18 cellular contexts compared by ENCODE assay signal in genomic region chr9:76868897-76869296, GRCh38. TPM values are rescaled to one million over a fixed set of nuclear protein-coding genes. Genes with fewer than 3 reads are reported as not detected.
A peak's percentile ranks its signal among the peaks of the same experiment; 100 is the strongest.
DNase-seq lines count a peak whose midpoint lies in the region; ATAC-seq and TF ChIP-seq lines count a peak whose summit lies in the region.
"Had no signal": no experiment of that assay in that cellular context is flagged by ENCODE, and none has a peak within 500 bp of the region (broad histone marks: within the 10 kb centered on the region; RNA-seq: fewer than 3 reads in every experiment).

No MANE protein-coding gene starts in this region.

- no peaks in the 10 kb centered on the region for H3K9me3 ChIP-seq in CD8-positive, alpha-beta T cell (ENCODE audit: low read length)
- H3K9me3 ChIP-seq: left lung had no signal

- no peaks in the 10 kb centered on the region for H3K9me3 Mint-ChIP-seq in nephron
- no peaks in the 10 kb centered on the region for H3K9me3 Mint-ChIP-seq in CD8-positive, alpha-beta T cell
- no peaks in the 10 kb centered on the region for H3K9me3 Mint-ChIP-seq in effector memory CD8-positive, alpha-beta T cell
- H3K9me3 Mint-ChIP-seq: activated B cell treated with CpG ODN at 0.5 μM for 24 hours, endodermal cell had no signal

- in situ Hi-C loops in ACHN (cut with HindIII; ENCODE audit: low pct_ligation_motif_present, low pct_unique_long_range_greater_than_20kb, low sequenced_read_pairs) (no loop called here), astrocyte of the spinal cord (cut with HindIII; ENCODE audit: low sequenced_read_pairs) (no loop called here)

- no peaks in the 10 kb centered on the region for H3K4me1 ChIP-seq in CD8-positive, alpha-beta T cell (ENCODE audit: insufficient read depth, low read length)
- H3K4me1 ChIP-seq: left lung had no signal

- no peaks in the 10 kb centered on the region for H3K36me3 ChIP-seq in CD8-positive, alpha-beta T cell (ENCODE audit: insufficient read depth, low read length)
- H3K36me3 ChIP-seq: left lung had no signal

- CTCF ChIA-PET in CD8-positive, alpha-beta T cell (lab: Charles Lee): no interaction called here

- H3K27me3 Mint-ChIP-seq in nephron (ENCODE audit: low read depth): peaks cover 38% of the 10 kb centered on the region
- peaks cover 19% of the 10 kb centered on the region for H3K27me3 Mint-ChIP-seq in CD8-positive, alpha-beta T cell (ENCODE audit: low read depth)
- H3K27me3 Mint-ChIP-seq in effector memory CD8-positive, alpha-beta T cell: peaks cover 21 to 25% of the 10 kb centered on the region in 2 donors

- no peaks in the 10 kb centered on the region for H3K36me3 Mint-ChIP-seq in nephron (ENCODE audit: low read depth)
- H3K36me3 Mint-ChIP-seq in CD8-positive, alpha-beta T cell: no peaks in the 10 kb centered on the region
- H3K36me3 Mint-ChIP-seq in effector memory CD8-positive, alpha-beta T cell (ENCODE audit: insufficient read depth): no peaks in the 10 kb centered on the region

- no peak for TF ChIP-seq CTCF in astrocyte of the spinal cord (IDR thresholded peaks at IDR 0.05; ENCODE audit: low read depth, low read length)
- TF ChIP-seq CTCF in nephron (IDR thresholded peaks at IDR 0.05; ENCODE audit: unreplicated experiment in 3 of 3): no peak
- TF ChIP-seq CTCF in CD8-positive, alpha-beta T cell (IDR thresholded peaks at IDR 0.05): no peak

- no peaks in the 10 kb centered on the region for H3K27me3 ChIP-seq in CD8-positive, alpha-beta T cell (ENCODE audit: insufficient read depth, low read length)

- no peak overlapping the region for H3K4me3 ChIP-seq in astrocyte of the spinal cord (ENCODE audit: low read depth, low read length)
- H3K4me3 ChIP-seq in CD8-positive, alpha-beta T cell (ENCODE audit: low read depth, low read length): no peak overlapping the region
- H3K4me3 ChIP-seq: GM12878, left lung had no signal

- ATAC-seq in CD8-positive, alpha-beta T cell: no peak
- no peak for ATAC-seq in effector memory CD8-positive, alpha-beta T cell (replicated peaks)
- ATAC-seq: GM12878, left lung, SK-N-SH treated with all-trans-retinoic acid at 6 μM for 48 hours had no signal

- H3K4me3 Mint-ChIP-seq in nephron: peak overlapping the region; percentile 18 to 31 (median 19)
- no peak overlapping the region for H3K4me3 Mint-ChIP-seq in CD8-positive, alpha-beta T cell
- H3K4me3 Mint-ChIP-seq in effector memory CD8-positive, alpha-beta T cell: no peak overlapping the region
- H3K4me3 Mint-ChIP-seq: activated B cell treated with CpG ODN at 0.5 μM for 24 hours, endodermal cell had no signal

- peaks cover 11% of the 10 kb centered on the region for H3K4me1 Mint-ChIP-seq in nephron
- H3K4me1 Mint-ChIP-seq in CD8-positive, alpha-beta T cell (ENCODE audit: low read depth): peaks cover 3% of the 10 kb centered on the region
- H3K4me1 Mint-ChIP-seq in effector memory CD8-positive, alpha-beta T cell (ENCODE audit: low read depth in 2 of 2): no peaks in the 10 kb centered on the region
- H3K4me1 Mint-ChIP-seq: activated B cell treated with CpG ODN at 0.5 μM for 24 hours had no signal

- intact Hi-C loops in CD8-positive, alpha-beta T cell (cut with DNase I, micrococcal nuclease): no loop called here

- POLR2A ChIA-PET in CD8-positive, alpha-beta T cell (lab: Charles Lee): no interaction called here

- H3K27ac ChIP-seq in CD8-positive, alpha-beta T cell (ENCODE audit: low read depth, low read length): no peak overlapping the region
- H3K27ac ChIP-seq: left lung had no signal

- H3K27ac Mint-ChIP-seq in nephron: peak overlapping the region in 2 of 3 experiments; percentile 36 to 85
- no peak overlapping the region for H3K27ac Mint-ChIP-seq in CD8-positive, alpha-beta T cell
- H3K27ac Mint-ChIP-seq in effector memory CD8-positive, alpha-beta T cell: no peak overlapping the region
- H3K27ac Mint-ChIP-seq: activated B cell treated with CpG ODN at 0.5 μM for 24 hours, endodermal cell had no signal

- peak; percentile 23 for DNase-seq in ACHN
- DNase-seq in NCI-H2029 (lab: John Stamatoyannopoulos, UW): peak; percentile 75
- DNase-seq in astrocyte of the spinal cord (ENCODE audit: low read depth, low spot score): peak; percentile 7
- DNase-seq in middle frontal gyrus (ENCODE audit: extremely low spot score, low spot score): no peak
- DNase-seq in CD8-positive, alpha-beta T cell: no peak
- DNase-seq in effector memory CD8-positive, alpha-beta T cell: no peak
- DNase-seq in mesenteric fat pad (ENCODE audit: low spot score): no peak
- DNase-seq: activated B cell treated with CpG ODN at 0.5 μM for 24 hours; activated T-cell treated with anti-CD3 and anti-CD28 coated beads, Interleukin-2, amount 50 U/mL, for 1 hour; DND-41; endodermal cell; head of caudate nucleus; left lung; MV-4-11; stimulated activated CD8-positive, alpha-beta memory T cell treated with anti-CD3 and anti-CD28 coated beads, Interleukin-4, amount 100 ng/mL, for 48 hours had no signal

RNA-seq across cellular contexts. Expression of gene PRUNE2, which starts 37.0 kb away (rescaled TPM):
- not detected for total RNA-seq in CD8-positive, alpha-beta T cell
- 13.9 TPM for total RNA-seq in mesenteric fat pad
- total RNA-seq: activated B cell treated with CpG ODN at 0.5 μM for 24 hours had no signal

Comparison
In these comparisons a context has a peak if more than half of its experiments do, and no peak if none do; other contexts are left out.
1. DNase-seq: peak in ACHN (single experiment), NCI-H2029 (single experiment) and astrocyte of the spinal cord (single experiment); none in middle frontal gyrus (single experiment), CD8-positive, alpha-beta T cell (0 of 7), effector memory CD8-positive, alpha-beta T cell (0 of 3) and mesenteric fat pad (single experiment).
2. H3K27ac Mint-ChIP-seq: peak in nephron (2 of 3); none in CD8-positive, alpha-beta T cell (single experiment) and effector memory CD8-positive, alpha-beta T cell (0 of 2).
3. H3K4me3 Mint-ChIP-seq: peak in nephron (3 of 3); none in CD8-positive, alpha-beta T cell (single experiment) and effector memory CD8-positive, alpha-beta T cell (0 of 2).
4. RNA of gene PRUNE2, which starts 37.0 kb away (total RNA-seq): 13.9 TPM in mesenteric fat pad (single experiment); not detected in CD8-positive, alpha-beta T cell; every median in the first group is over 10 times any median in the second.